In genomic region chr22:29603358-29604191, GRCh38 we compare ENCODE assay signal across 8 cellular contexts. TPM values are rescaled to one million over a fixed set of nuclear protein-coding genes. Genes with fewer than 3 reads are reported as not detected.
A peak's percentile ranks its signal among the peaks of the same experiment; 100 is the strongest.
DNase-seq lines count a peak whose midpoint lies in the region; ATAC-seq and TF ChIP-seq lines count a peak whose summit lies in the region.

TSS of gene NF2 (plus strand) at chr22:29603633. CDS start at chr22:29603999, 366 bp downstream.

- H3K9me3 ChIP-seq in lung (ENCODE audit: control insufficient read depth in 2 of 2, insufficient read depth in 1 of 2, low read length in 1 of 2) = no peaks in the 10 kb centered on the region

- ATAC-seq in GM19468 (IDR thresholded peaks at IDR 0.05; ENCODE audit: extremely low read depth, unreplicated experiment) (peak; percentile 98), lung (ENCODE audit: insufficient read depth, low FRiP score) (peak; percentile 99)

- H3K27ac ChIP-seq in lung (ENCODE audit: low read depth in 1 of 2, low read length in 1 of 2) = peak within 1 kb of the TSS; percentile 96 to 98

- WGBS in lung, 2 donors = 0% methylated on average over 64 to 84 of the region's 84 CpGs

- no peaks in the 10 kb centered on the region for H3K27me3 ChIP-seq in lung (ENCODE audit: control insufficient read depth, insufficient read depth)

- peaks cover 8 to 11% of the 10 kb centered on the region in 2 donors for H3K4me1 ChIP-seq in lung (ENCODE audit: control insufficient read depth in 2 of 2, insufficient read depth in 2 of 2, low read length in 2 of 2)

- no peak for TF ChIP-seq CTCF in lung (IDR thresholded peaks at IDR 0.05; ENCODE audit: control extremely low read depth, extremely low read depth)

- peak; percentile 99 for DNase-seq in COLO668 (lab: John Stamatoyannopoulos, UW; ENCODE audit: unreplicated experiment)
- peak; percentile 98 for DNase-seq in HS-5 (ENCODE audit: low read depth)
- peak; percentile 95 for DNase-seq in NK-92 treated with Interleukin-12 subunit alpha and Interleukin-12 subunit beta, amount 100 ng/mL, for 24 hours (lab: John Stamatoyannopoulos, UW)
- DNase-seq in activated CD8-positive, alpha-beta memory T cell treated with anti-CD3 and anti-CD28 coated beads for 24 hours = peak; percentile 97
- peak; percentile 97 for DNase-seq in effector CD4-positive, alpha-beta T cell
- peak; percentile 99 for DNase-seq in lung (ENCODE audit: low spot score)
- DNase-seq in stimulated activated CD4-positive, alpha-beta T cell treated with anti-CD3 and anti-CD28 coated beads, TNF-alpha, amount 100 ng/mL, for 4 hours (ENCODE audit: low read depth in 3 of 3) = peak; percentile 92 to 97 (median 95)

- H3K36me3 ChIP-seq in lung (ENCODE audit: control insufficient read depth in 2 of 2, insufficient read depth in 2 of 2, low read length in 2 of 2) = peaks cover 0 to 3% of the 10 kb centered on the region in 2 donors

- H3K4me3 ChIP-seq in lung = peak within 1 kb of the TSS; percentile 97

RNA-seq across cellular contexts. Expression of gene NF2, which starts in this region (rescaled TPM):
- total RNA-seq in lung = 10 to 100 TPM; 19.4 to 49.7 TPM
- polyA plus RNA-seq in lung = 10 to 100 TPM in 1 of 2 donors, 1 to 10 TPM in 1; 8.9 to 13.2 TPM

Comparison
In these comparisons a context has a peak if more than half of its experiments do, and no peak if none do; other contexts are left out.
1. Peak in every context shown above with its lines: DNase-seq, ATAC-seq, H3K4me3 ChIP-seq and H3K27ac ChIP-seq.